10 cellular contexts compared by ENCODE assay signal in genomic region chr10:51073035-51073434, GRCh38. TPM values are rescaled to one million over a fixed set of nuclear protein-coding genes. Genes with fewer than 3 reads are reported as not detected.
DNase-seq lines count a peak whose midpoint lies in the region; ATAC-seq, FAIRE-seq and TF ChIP-seq lines count a peak whose summit lies in the region.
"Had no signal": no experiment of that assay in that cellular context is flagged by ENCODE, and none has a peak within 500 bp of the region (broad histone marks: within the 10 kb centered on the region; RNA-seq: fewer than 3 reads in every experiment).

No MANE protein-coding gene starts in this region.

- intact Hi-C loops in sigmoid colon (cut with DNase I) = loop anchor here (5.0 kb wide), 2 partner anchors 229 to 634 kb away; no protein-coding TSS in a partner anchor

- peaks cover 0 to 5% (median 0%) of the 10 kb centered on the region in 10 experiments; a peak in 2 of 20 replicates for H3K4me1 ChIP-seq in BLaER1 treated with 17β-estradiol and CSF1 and Interleukin-3, amounts not matched to agents 10 nM and 100 nM
- H3K4me1 ChIP-seq in iPS DF 6.9 (ENCODE audit: control insufficient read depth, insufficient read depth, low read length) = 0 out of 2 replicates have a peak, but pooled peaks cover 2% of the 10 kb centered on the region
- peaks cover 0 to 20% (median 15%) of the 10 kb centered on the region in 4 donors for H3K4me1 ChIP-seq in sigmoid colon

- H3K4me1 Mint-ChIP-seq in activated T-helper 17 cell treated with anti-CD3 and anti-CD28 coated beads, Interleukin-2, amount 50 U/mL, for 72 hours = no peaks in the 10 kb centered on the region
- H3K4me1 Mint-ChIP-seq in activated CD8-positive, alpha-beta T cell treated with anti-CD3 and anti-CD28 coated beads, Interleukin-2, amount 10 ng/mL, durations not matched to agents 7 days and 5 days (ENCODE audit: low read depth) = peaks cover 3% of the 10 kb centered on the region

- no peaks in the 10 kb centered on the region for H3K36me3 Mint-ChIP-seq in activated T-helper 17 cell treated with anti-CD3 and anti-CD28 coated beads, Interleukin-2, amount 50 U/mL, for 72 hours (ENCODE audit: low read depth)
- no peaks in the 10 kb centered on the region for H3K36me3 Mint-ChIP-seq in activated CD8-positive, alpha-beta T cell treated with anti-CD3 and anti-CD28 coated beads, Interleukin-2, amount 10 ng/mL, durations not matched to agents 7 days and 5 days (ENCODE audit: low read depth)

- H3K27ac ChIP-seq in BLaER1 treated with 17β-estradiol and CSF1 and Interleukin-3, amounts not matched to agents 10 nM and 100 nM = no peak overlapping the region
- H3K27ac ChIP-seq in iPS DF 6.9 (ENCODE audit: low read length) (no peak overlapping the region), sigmoid colon (peak overlapping the region; percentile 88 to 93 (median 92))

- no peak overlapping the region for H3K9ac ChIP-seq in BLaER1 treated with 17β-estradiol and CSF1 and Interleukin-3, amounts not matched to agents 10 nM and 100 nM

- H4K20me1 ChIP-seq in BLaER1 treated with 17β-estradiol and CSF1 and Interleukin-3, amounts not matched to agents 10 nM and 100 nM = no peaks in the 10 kb centered on the region

- no peaks in the 10 kb centered on the region for H3K36me3 ChIP-seq in BLaER1 treated with 17β-estradiol and CSF1 and Interleukin-3, amounts not matched to agents 10 nM and 100 nM
- H3K36me3 ChIP-seq in iPS DF 6.9 (ENCODE audit: control insufficient read depth, insufficient read depth, low read length) (no peaks in the 10 kb centered on the region), sigmoid colon (no peaks in the 10 kb centered on the region)

- H3K27ac Mint-ChIP-seq in activated T-helper 17 cell treated with anti-CD3 and anti-CD28 coated beads, Interleukin-2, amount 50 U/mL, for 72 hours = no peak overlapping the region
- H3K27ac Mint-ChIP-seq in activated CD8-positive, alpha-beta T cell treated with anti-CD3 and anti-CD28 coated beads, Interleukin-2, amount 10 ng/mL, durations not matched to agents 7 days and 5 days = no peak overlapping the region
- H3K27ac Mint-ChIP-seq: CD4-positive, alpha-beta T cell had no signal

- FAIRE-seq in H54 (lab: Jason Lieb, UNC) = no peak

- no peak for TF ChIP-seq CTCF in sigmoid colon (IDR thresholded peaks at IDR 0.05)

- no CpG with 5 or more reads among the region's 5 CpGs for WGBS in iPS DF 6.9 (ENCODE audit: insufficient coverage, insufficient read length)
- 75 to 87% methylated on average over 5 of the region's 5 CpGs for WGBS in sigmoid colon, 2 donors

- DNase-seq in iPS DF 6.9 (ENCODE audit: low read depth, low spot score) (no peak), sigmoid colon (no peak), H54 (ENCODE audit: insufficient read length, low spot score) (no peak), OCI-M1 (lab: John Stamatoyannopoulos, UW) (no peak), NCI-H1436 treated with DMSO at 0.1 percent for 48 hours (lab: John Stamatoyannopoulos, UW) (no peak)
- DNase-seq in activated CD8-positive, alpha-beta T cell treated with anti-CD3 and anti-CD28 coated beads, Interleukin-2, amount 10 ng/mL, durations not matched to agents 7 days and 5 days = no peak
- DNase-seq: activated CD8-positive, alpha-beta memory T cell treated with anti-CD3 and anti-CD28 coated beads, Interleukin-2, amount 50 U/mL, for 4 hours; CD4-positive, alpha-beta T cell had no signal

- TF ChIP-seq POLR2A in sigmoid colon (IDR thresholded peaks at IDR 0.05) (no peak), H54 (IDR thresholded peaks at IDR 0.05; ENCODE audit: low read depth, low read length) (no peak)

- no peaks in the 10 kb centered on the region for H3K9me3 Mint-ChIP-seq in activated T-helper 17 cell treated with anti-CD3 and anti-CD28 coated beads, Interleukin-2, amount 50 U/mL, for 72 hours
- H3K9me3 Mint-ChIP-seq in activated CD8-positive, alpha-beta T cell treated with anti-CD3 and anti-CD28 coated beads, Interleukin-2, amount 10 ng/mL, durations not matched to agents 7 days and 5 days (ENCODE audit: insufficient read depth) = no peaks in the 10 kb centered on the region
- H3K9me3 Mint-ChIP-seq: CD4-positive, alpha-beta T cell had no signal

- POLR2A ChIA-PET in activated CD8-positive, alpha-beta T cell treated with anti-CD3 and anti-CD28 coated beads, Interleukin-2, amount 10 ng/mL, durations not matched to agents 7 days and 5 days (lab: Charles Lee) = no interaction called here

- peaks cover 36% of the 10 kb centered on the region for H3K27me3 Mint-ChIP-seq in activated T-helper 17 cell treated with anti-CD3 and anti-CD28 coated beads, Interleukin-2, amount 50 U/mL, for 72 hours
- H3K27me3 Mint-ChIP-seq in activated CD8-positive, alpha-beta T cell treated with anti-CD3 and anti-CD28 coated beads, Interleukin-2, amount 10 ng/mL, durations not matched to agents 7 days and 5 days (ENCODE audit: low read depth) = peaks cover 39% of the 10 kb centered on the region

- peaks cover 25 to 48% (median 37%) of the 10 kb centered on the region in 11 experiments for H3K27me3 ChIP-seq in BLaER1 treated with 17β-estradiol and CSF1 and Interleukin-3, amounts not matched to agents 10 nM and 100 nM
- H3K27me3 ChIP-seq in iPS DF 6.9 (ENCODE audit: control insufficient read depth, insufficient read depth, low read length) (no peaks in the 10 kb centered on the region), sigmoid colon (no peaks in the 10 kb centered on the region)

- ATAC-seq in activated T-helper 17 cell treated with anti-CD3 and anti-CD28 coated beads, Interleukin-2, amount 50 U/mL, for 72 hours (replicated peaks) = no peak
- no peak for ATAC-seq in activated CD8-positive, alpha-beta T cell treated with anti-CD3 and anti-CD28 coated beads, Interleukin-2, amount 10 ng/mL, durations not matched to agents 7 days and 5 days

- CTCF ChIA-PET in activated CD8-positive, alpha-beta T cell treated with anti-CD3 and anti-CD28 coated beads, Interleukin-2, amount 10 ng/mL, durations not matched to agents 7 days and 5 days (lab: Charles Lee) = no interaction called here

- H3K4me3 ChIP-seq in BLaER1 treated with 17β-estradiol and CSF1 and Interleukin-3, amounts not matched to agents 10 nM and 100 nM = no peak overlapping the region
- H3K4me3 ChIP-seq in iPS DF 6.9 (ENCODE audit: low read length) (peak overlapping the region; percentile 62; the same call in 1 of the 2 replicates), sigmoid colon (peak overlapping the region; percentile 62 to 79 (median 68))

- peaks cover 0 to 10% (median 8%) of the 10 kb centered on the region in 11 experiments; a peak in 14 of 22 replicates for H3K9me3 ChIP-seq in BLaER1 treated with 17β-estradiol and CSF1 and Interleukin-3, amounts not matched to agents 10 nM and 100 nM (replicated peaks in 1 of 11)
- no peaks in the 10 kb centered on the region for H3K9me3 ChIP-seq in iPS DF 6.9 (ENCODE audit: control insufficient read depth, insufficient read depth, low read length)
- H3K9me3 ChIP-seq in sigmoid colon = no peaks in the 10 kb centered on the region

- H3K4me2 ChIP-seq in BLaER1 treated with 17β-estradiol and CSF1 and Interleukin-3, amounts not matched to agents 10 nM and 100 nM = peak overlapping the region in 8 of 11 experiments; percentile 73 to 87 (median 84); a peak in 10 of 22 replicates

- H3K4me3 Mint-ChIP-seq in activated T-helper 17 cell treated with anti-CD3 and anti-CD28 coated beads, Interleukin-2, amount 50 U/mL, for 72 hours = peak overlapping the region; percentile 74
- no peak overlapping the region for H3K4me3 Mint-ChIP-seq in activated CD8-positive, alpha-beta T cell treated with anti-CD3 and anti-CD28 coated beads, Interleukin-2, amount 10 ng/mL, durations not matched to agents 7 days and 5 days
- H3K4me3 Mint-ChIP-seq: CD4-positive, alpha-beta T cell had no signal

- no peak for TF ChIP-seq EP300 in sigmoid colon (IDR thresholded peaks at IDR 0.05)

RNA-seq across cellular contexts. Expression of gene PRKG1, which starts 1.3 kb away (rescaled TPM):
- total RNA-seq in activated T-helper 17 cell treated with anti-CD3 and anti-CD28 coated beads, Interleukin-2, amount 50 U/mL, for 72 hours = under 1 TPM in 1 of 2 donors, not detected in 1; 0.42 TPM
- 10 to 100 TPM; 60.2 to 92.9 (median 79.1) TPM for total RNA-seq in sigmoid colon
- 1 to 10 TPM; 3.7 to 4.2 (median 4.0) TPM for polyA plus RNA-seq in sigmoid colon
- total RNA-seq in activated CD8-positive, alpha-beta T cell treated with anti-CD3 and anti-CD28 coated beads, Interleukin-2, amount 10 ng/mL, durations not matched to agents 7 days and 5 days = not detected

Comparison
In these comparisons a context has a peak if more than half of its experiments do, and no peak if none do; other contexts are left out.
1. H3K27ac ChIP-seq: peak in sigmoid colon (4 of 4); none in BLaER1 treated with 17β-estradiol and CSF1 and Interleukin-3, amounts not matched to agents 10 nM and 100 nM (0 of 11) and iPS DF 6.9 (single experiment).
2. H3K4me3 ChIP-seq: peak in iPS DF 6.9 (single experiment) and sigmoid colon (4 of 4); none in BLaER1 treated with 17β-estradiol and CSF1 and Interleukin-3, amounts not matched to agents 10 nM and 100 nM (0 of 10).
3. RNA of gene PRKG1, which starts 1.3 kb away (total RNA-seq): 60.2 to 92.9 TPM in sigmoid colon; 0.42 TPM in activated T-helper 17 cell treated with anti-CD3 and anti-CD28 coated beads, Interleukin-2, amount 50 U/mL, for 72 hours and not detected in activated CD8-positive, alpha-beta T cell treated with anti-CD3 and anti-CD28 coated beads, Interleukin-2, amount 10 ng/mL, durations not matched to agents 7 days and 5 days; every median in the first group is over 10 times any median in the second.